10 cellular contexts compared by ENCODE assay signal in the genomic region with DNA sequence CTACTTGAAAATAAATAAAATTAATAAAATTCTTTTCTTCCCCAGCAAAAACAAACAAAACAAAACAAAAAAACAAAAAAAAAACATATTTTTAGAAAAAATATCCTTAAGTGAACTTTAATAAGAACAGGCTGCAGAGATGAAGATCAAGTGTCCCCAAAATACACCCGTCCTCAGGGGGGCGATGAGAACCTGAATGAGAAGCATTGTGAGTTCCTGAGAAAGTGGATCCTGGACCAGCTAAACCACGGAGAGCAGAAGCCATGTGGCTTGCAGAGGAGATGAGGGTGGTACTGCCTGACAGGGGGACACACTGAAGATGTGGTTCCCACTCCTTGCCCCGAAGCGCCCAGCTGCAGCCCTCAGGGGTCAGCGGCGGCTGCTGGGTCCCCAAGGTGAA.
A peak's percentile ranks its signal among the peaks of the same experiment; 100 is the strongest.
DNase-seq lines count a peak whose midpoint lies in the region; ATAC-seq and TF ChIP-seq lines count a peak whose summit lies in the region.
"Had no signal": no experiment of that assay in that cellular context is flagged by ENCODE, and none has a peak within 500 bp of the region (broad histone marks: within the 10 kb centered on the region; RNA-seq: fewer than 3 reads in every experiment).

No MANE protein-coding gene starts in this region.

- in situ Hi-C loops in astrocyte of the cerebellum (cut with HindIII; ENCODE audit: low sequenced_read_pairs), result loop anchor here (25.0 kb wide), 1 partner anchor 188 kb away; no protein-coding TSS in a partner anchor

- TF ChIP-seq CTCF in astrocyte of the cerebellum (IDR thresholded peaks at IDR 0.05; ENCODE audit: low read depth, low read length, missing control alignments) (peak; percentile 35), osteoblast (IDR thresholded peaks at IDR 0.05; ENCODE audit: extremely low read depth, low read depth, low read length) (peak; percentile 30)

- ATAC-seq in HG03469 (IDR thresholded peaks at IDR 0.05; ENCODE audit: unreplicated experiment), result no peak

- intact Hi-C loops in activated T-helper 1 cell treated with anti-CD3 and anti-CD28 coated beads, Interleukin-12 subunit alpha, Interleukin-12 subunit beta, Interleukin-2, Interleukin-4 antibody, amounts not matched to agents 30 ng/mL and 10 ng/mL and 1 ng/mL, durations not matched to agents 14 hours and 24 hours and 36 hours (cut with micrococcal nuclease), result no loop called here

- no peak overlapping the region for H3K4me3 ChIP-seq in Karpas-422 (ENCODE audit: low read length)
- no peak overlapping the region for H3K4me3 ChIP-seq in astrocyte of the cerebellum (ENCODE audit: low read depth, low read length)
- no peak overlapping the region for H3K4me3 ChIP-seq in osteoblast (ENCODE audit: insufficient read depth, low read length)

- no peak overlapping the region for H3K9ac ChIP-seq in Karpas-422 (ENCODE audit: low read length)

- no peaks in the 10 kb centered on the region for H3K9me3 Mint-ChIP-seq in activated T-helper 1 cell treated with anti-CD3 and anti-CD28 coated beads, Interleukin-12 subunit alpha, Interleukin-12 subunit beta, Interleukin-2, Interleukin-4 antibody, amounts not matched to agents 30 ng/mL and 10 ng/mL and 1 ng/mL, durations not matched to agents 14 hours and 24 hours and 36 hours

- peaks cover 19% of the 10 kb centered on the region for H3K36me3 Mint-ChIP-seq in activated T-helper 1 cell treated with anti-CD3 and anti-CD28 coated beads, Interleukin-12 subunit alpha, Interleukin-12 subunit beta, Interleukin-2, Interleukin-4 antibody, amounts not matched to agents 30 ng/mL and 10 ng/mL and 1 ng/mL, durations not matched to agents 14 hours and 24 hours and 36 hours (ENCODE audit: low read depth)

- peaks cover 27% of the 10 kb centered on the region for H3K79me2 ChIP-seq in Karpas-422 (ENCODE audit: low read length)
- H3K79me2 ChIP-seq in osteoblast (ENCODE audit: insufficient read depth, low read length), result no peaks in the 10 kb centered on the region

- H3K27ac ChIP-seq in Karpas-422 (ENCODE audit: low read length), result no peak overlapping the region
- no peak overlapping the region for H3K27ac ChIP-seq in osteoblast (ENCODE audit: low read depth, low read length)

- no peaks in the 10 kb centered on the region for H3K27me3 Mint-ChIP-seq in activated T-helper 1 cell treated with anti-CD3 and anti-CD28 coated beads, Interleukin-12 subunit alpha, Interleukin-12 subunit beta, Interleukin-2, Interleukin-4 antibody, amounts not matched to agents 30 ng/mL and 10 ng/mL and 1 ng/mL, durations not matched to agents 14 hours and 24 hours and 36 hours (ENCODE audit: insufficient read depth)

- H3K36me3 ChIP-seq in Karpas-422 (ENCODE audit: insufficient read depth, low read length) (peaks cover 31% of the 10 kb centered on the region), osteoblast (ENCODE audit: insufficient read depth, low read length) (no peaks in the 10 kb centered on the region)

- H4K20me1 ChIP-seq in Karpas-422 (ENCODE audit: insufficient read depth, low read depth, low read length) (no peaks in the 10 kb centered on the region; the same call in 1 of the 2 replicates), osteoblast (ENCODE audit: insufficient read depth, low read length) (no peaks in the 10 kb centered on the region)

- H3K27ac Mint-ChIP-seq in activated T-helper 1 cell treated with anti-CD3 and anti-CD28 coated beads, Interleukin-12 subunit alpha, Interleukin-12 subunit beta, Interleukin-2, Interleukin-4 antibody, amounts not matched to agents 30 ng/mL and 10 ng/mL and 1 ng/mL, durations not matched to agents 14 hours and 24 hours and 36 hours, result no peak overlapping the region

- DNase-seq in SIG-M5 treated with dmso at 0.1 percent for 504 hours (lab: John Stamatoyannopoulos, UW; ENCODE audit: unreplicated experiment) (peak; percentile 17), SIG-M5 (lab: John Stamatoyannopoulos, UW) (no peak), Karpas-422 (peak; percentile 82), astrocyte of the cerebellum (ENCODE audit: low read depth) (no peak), osteoblast (ENCODE audit: insufficient read length, low spot score, missing footprints) (peak; percentile 77), occipital lobe (lab: John Stamatoyannopoulos, UW) (no peak)
- DNase-seq in activated T-helper 1 cell treated with anti-CD3 and anti-CD28 coated beads, Interleukin-12 subunit alpha, Interleukin-12 subunit beta, Interleukin-2, Interleukin-4 antibody, amounts not matched to agents 30 ng/mL and 10 ng/mL and 1 ng/mL, durations not matched to agents 14 hours and 24 hours and 36 hours (ENCODE audit: low spot score), result no peak
- DNase-seq: NCI-H1436; stimulated activated CD4-positive, alpha-beta T cell treated with anti-CD3 and anti-CD28 coated beads, Interleukin-12 subunit alpha, Interleukin-12 subunit beta, amount 100 ng/mL, for 4 hours had no signal

- no peaks in the 10 kb centered on the region for H3K4me1 ChIP-seq in Karpas-422 (ENCODE audit: low read length)
- peaks cover 11% of the 10 kb centered on the region for H3K4me1 ChIP-seq in osteoblast (ENCODE audit: insufficient read depth, low read length)

- H3K4me1 Mint-ChIP-seq in activated T-helper 1 cell treated with anti-CD3 and anti-CD28 coated beads, Interleukin-12 subunit alpha, Interleukin-12 subunit beta, Interleukin-2, Interleukin-4 antibody, amounts not matched to agents 30 ng/mL and 10 ng/mL and 1 ng/mL, durations not matched to agents 14 hours and 24 hours and 36 hours (ENCODE audit: low read depth), result peaks cover 36% of the 10 kb centered on the region

- H3K4me2 ChIP-seq in Karpas-422 (ENCODE audit: low read depth, low read length, poor library complexity, severe bottlenecking), result no peak overlapping the region
- H3K4me2 ChIP-seq in osteoblast (ENCODE audit: insufficient read depth, low read length), result no peak overlapping the region

- no peaks in the 10 kb centered on the region for H3K9me2 ChIP-seq in Karpas-422 (replicated peaks; ENCODE audit: insufficient read depth, low read length)

- H3K9me3 ChIP-seq in Karpas-422 (ENCODE audit: low read length) (no peaks in the 10 kb centered on the region), osteoblast (ENCODE audit: low read depth, low read length) (no peaks in the 10 kb centered on the region)

- no peaks in the 10 kb centered on the region for H3K27me3 ChIP-seq in Karpas-422 (ENCODE audit: low read length)
- no peaks in the 10 kb centered on the region for H3K27me3 ChIP-seq in osteoblast (ENCODE audit: insufficient read depth, low read length)

- H3K4me3 Mint-ChIP-seq in activated T-helper 1 cell treated with anti-CD3 and anti-CD28 coated beads, Interleukin-12 subunit alpha, Interleukin-12 subunit beta, Interleukin-2, Interleukin-4 antibody, amounts not matched to agents 30 ng/mL and 10 ng/mL and 1 ng/mL, durations not matched to agents 14 hours and 24 hours and 36 hours, result no peak overlapping the region

- no peak overlapping the region for H2AFZ ChIP-seq in Karpas-422 (ENCODE audit: low read length)
- no peak overlapping the region for H2AFZ ChIP-seq in osteoblast (ENCODE audit: low read length)

Comparison
In these comparisons a context has a peak if more than half of its experiments do, and no peak if none do; other contexts are left out.
1. DNase-seq: peak in SIG-M5 treated with dmso at 0.1 percent for 504 hours (single experiment), Karpas-422 (single experiment) and osteoblast (single experiment); none in SIG-M5 (single experiment), astrocyte of the cerebellum (single experiment), occipital lobe (single experiment) and activated T-helper 1 cell treated with anti-CD3 and anti-CD28 coated beads, Interleukin-12 subunit alpha, Interleukin-12 subunit beta, Interleukin-2, Interleukin-4 antibody, amounts not matched to agents 30 ng/mL and 10 ng/mL and 1 ng/mL, durations not matched to agents 14 hours and 24 hours and 36 hours (single experiment).